1 cellular context compared by ENCODE assay signal in the genomic region with DNA sequence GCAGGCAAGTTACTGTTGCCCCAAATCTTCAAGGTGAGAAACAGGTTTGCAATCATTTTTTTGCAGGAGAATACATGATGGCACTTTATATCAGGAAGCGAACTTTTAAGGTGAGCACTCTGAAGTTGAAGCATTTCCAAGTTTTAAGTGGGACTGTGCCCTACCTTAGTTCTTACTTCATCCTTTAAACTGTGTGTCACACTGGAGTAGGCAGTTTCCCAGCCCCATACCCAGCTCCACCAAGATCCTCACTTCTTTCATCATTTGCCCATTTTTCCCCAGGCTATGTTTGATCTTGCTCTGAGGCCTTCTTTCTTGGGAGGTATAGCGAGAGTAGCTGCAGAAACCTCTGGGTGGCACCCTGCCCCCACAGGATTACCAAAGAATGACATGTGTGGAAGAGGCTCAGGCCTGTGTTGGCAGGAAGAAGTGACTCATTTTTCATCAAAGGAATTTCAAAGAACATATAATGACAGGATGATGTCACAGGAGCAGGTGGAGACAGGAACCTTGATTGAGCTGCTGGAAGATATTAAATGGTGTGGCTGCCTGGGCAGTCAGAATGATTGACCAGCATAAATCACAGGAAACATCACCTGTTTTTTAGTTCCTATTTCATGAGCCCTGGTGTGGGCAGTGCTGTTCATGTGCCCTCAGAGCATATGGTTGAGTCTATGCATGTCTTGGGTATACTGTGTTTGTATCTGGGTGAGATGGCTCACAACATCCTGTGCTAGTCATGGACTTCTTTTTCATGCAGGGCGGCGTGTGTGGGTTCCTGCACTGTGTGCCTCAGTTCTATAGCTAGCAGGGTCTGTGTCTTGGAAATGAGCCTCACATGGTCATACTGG.
A peak's percentile ranks its signal among the peaks of the same experiment; 100 is the strongest.
TF ChIP-seq lines count a peak whose summit lies in the region.

No MANE protein-coding gene starts in this region.

TF ChIP-seq in K562, 482 proteins besides CTCF, POLR2A, EP300 and RAD21 (continued from another document):
- TF ChIP-seq PBX2 (CRISPR knock-in tag; IDR thresholded peaks at IDR 0.05; ENCODE audit: low read depth), result no peak
- peak; percentile 91 for TF ChIP-seq PBX2 (tag; conservative IDR thresholded peaks at IDR 0.05; ENCODE audit: low read depth)
- peak; percentile 28 for TF ChIP-seq FOS (IDR thresholded peaks at IDR 0.05; ENCODE audit: extremely low read depth, insufficient read length)
- TF ChIP-seq KDM5B (IDR thresholded peaks at IDR 0.05; ENCODE audit: insufficient replicate concordance, low read depth, low read length), result no peak
- TF ChIP-seq RBM25 (IDR thresholded peaks at IDR 0.05; ENCODE audit: low read depth, low read length, severe bottlenecking), result no peak
- TF ChIP-seq KDM1A (IDR thresholded peaks at IDR 0.05), result peak; percentile 64 to 73
- peak; percentile 94 for TF ChIP-seq JUN (IDR thresholded peaks at IDR 0.05; ENCODE audit: borderline replicate concordance, low read depth, low read length)
- no peak for TF ChIP-seq JUN (CRISPR knock-in tag; IDR thresholded peaks at IDR 0.05; ENCODE audit: borderline replicate concordance)
- TF ChIP-seq NR2C1 (IDR thresholded peaks at IDR 0.05), result no peak
- TF ChIP-seq NR2C1 (tag; IDR thresholded peaks at IDR 0.05), result 0 out of 2 replicates have a peak, but pooled peaks have one; percentile 9
- TF ChIP-seq ZNF24 (IDR thresholded peaks at IDR 0.05), result 0 out of 2 replicates have a peak, but pooled peaks have one; percentile 25
- TF ChIP-seq ZNF23 (CRISPR knock-in tag; IDR thresholded peaks at IDR 0.05), result no peak
- TF ChIP-seq LEF1 (IDR thresholded peaks at IDR 0.05), result peak; percentile 79
- peak; percentile 20; the same call in 1 of the 2 replicates for TF ChIP-seq ARID1B (IDR thresholded peaks at IDR 0.05)
- peak; percentile 46; the same call in 1 of the 2 replicates for TF ChIP-seq SOX6 (IDR thresholded peaks at IDR 0.05)
- 0 out of 4 replicates have a peak, but pooled peaks of 1 of the 2 experiments have one; percentile 26 for TF ChIP-seq MAZ (CRISPR knock-in tag; conservative IDR thresholded peaks at IDR 0.05 in 1 of 2, IDR thresholded peaks at IDR 0.05 in 1 of 2)
- peak; percentile 95 for TF ChIP-seq MEIS2 (IDR thresholded peaks at IDR 0.05; ENCODE audit: partially characterized antibody)
- peak; percentile 69 for TF ChIP-seq SMARCE1 (IDR thresholded peaks at IDR 0.05)
- peak; percentile 48; the same call in 1 of the 2 replicates for TF ChIP-seq GTF2E2 (tag; IDR thresholded peaks at IDR 0.05)
- no peak for TF ChIP-seq ATF1 (CRISPR knock-in tag; IDR thresholded peaks at IDR 0.05)
- TF ChIP-seq ATF1 (tag; IDR thresholded peaks at IDR 0.05), result peak; percentile 44; the same call in 1 of the 2 replicates
- peak; percentile 44; the same call in 1 of the 2 replicates for TF ChIP-seq SMARCC2 (IDR thresholded peaks at IDR 0.05; ENCODE audit: low read depth)
- TF ChIP-seq MBD1 (CRISPR knock-in tag; IDR thresholded peaks at IDR 0.05), result no peak
- no peak for TF ChIP-seq NFIX (CRISPR knock-in tag; IDR thresholded peaks at IDR 0.05; ENCODE audit: low read depth)
- TF ChIP-seq PTTG1 (tag; IDR thresholded peaks at IDR 0.05; ENCODE audit: low read depth), result no peak
- peak; percentile 56 for TF ChIP-seq CREM (IDR thresholded peaks at IDR 0.05; ENCODE audit: low read depth)
- TF ChIP-seq RBM17 (IDR thresholded peaks at IDR 0.05; ENCODE audit: borderline replicate concordance, low read depth, low read length), result no peak
- no peak for TF ChIP-seq SPI1 (IDR thresholded peaks at IDR 0.05; ENCODE audit: borderline replicate concordance, low read depth, low read length)
- TF ChIP-seq EP400 (IDR thresholded peaks at IDR 0.05), result peak; percentile 29
- no peak for TF ChIP-seq KLF13 (tag; IDR thresholded peaks at IDR 0.05; ENCODE audit: borderline replicate concordance, low read depth)
- 0 out of 2 replicates have a peak, but pooled peaks have one; percentile 25 for TF ChIP-seq ZFX (CRISPR knock-in tag; IDR thresholded peaks at IDR 0.05)
- TF ChIP-seq ZFP36 (IDR thresholded peaks at IDR 0.05; ENCODE audit: low read depth, low read length, partially characterized antibody), result no peak
- 0 out of 2 replicates have a peak, but pooled peaks have one; percentile 18 for TF ChIP-seq SREBF1 (IDR thresholded peaks at IDR 0.05; ENCODE audit: borderline replicate concordance, low read depth, low read length)
- TF ChIP-seq NFRKB (IDR thresholded peaks at IDR 0.05; ENCODE audit: low read depth), result no peak
- TF ChIP-seq, protein P1, sequence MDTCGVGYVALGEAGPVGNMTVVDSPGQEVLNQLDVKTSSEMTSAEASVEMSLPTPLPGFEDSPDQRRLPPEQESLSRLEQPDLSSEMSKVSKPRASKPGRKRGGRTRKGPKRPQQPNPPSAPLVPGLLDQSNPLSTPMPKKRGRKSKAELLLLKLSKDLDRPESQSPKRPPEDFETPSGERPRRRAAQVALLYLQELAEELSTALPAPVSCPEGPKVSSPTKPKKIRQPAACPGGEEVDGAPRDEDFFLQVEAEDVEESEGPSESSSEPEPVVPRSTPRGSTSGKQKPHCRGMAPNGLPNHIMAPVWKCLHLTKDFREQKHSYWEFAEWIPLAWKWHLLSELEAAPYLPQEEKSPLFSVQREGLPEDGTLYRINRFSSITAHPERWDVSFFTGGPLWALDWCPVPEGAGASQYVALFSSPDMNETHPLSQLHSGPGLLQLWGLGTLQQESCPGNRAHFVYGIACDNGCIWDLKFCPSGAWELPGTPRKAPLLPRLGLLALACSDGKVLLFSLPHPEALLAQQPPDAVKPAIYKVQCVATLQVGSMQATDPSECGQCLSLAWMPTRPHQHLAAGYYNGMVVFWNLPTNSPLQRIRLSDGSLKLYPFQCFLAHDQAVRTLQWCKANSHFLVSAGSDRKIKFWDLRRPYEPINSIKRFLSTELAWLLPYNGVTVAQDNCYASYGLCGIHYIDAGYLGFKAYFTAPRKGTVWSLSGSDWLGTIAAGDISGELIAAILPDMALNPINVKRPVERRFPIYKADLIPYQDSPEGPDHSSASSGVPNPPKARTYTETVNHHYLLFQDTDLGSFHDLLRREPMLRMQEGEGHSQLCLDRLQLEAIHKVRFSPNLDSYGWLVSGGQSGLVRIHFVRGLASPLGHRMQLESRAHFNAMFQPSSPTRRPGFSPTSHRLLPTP (IDR thresholded peaks at IDR 0.05; ENCODE audit: borderline replicate concordance, extremely low read depth, insufficient read length), result no peak
- peak; percentile 52; the same call in 1 of the 2 replicates for TF ChIP-seq SMARCA5 (IDR thresholded peaks at IDR 0.05)
- no peak for TF ChIP-seq FUS (optimal IDR thresholded peaks at IDR 0.05; ENCODE audit: low read depth, low read length)
- peak; percentile 47; the same call in 1 of the 2 replicates for TF ChIP-seq USF1 (CRISPR knock-in tag; IDR thresholded peaks at IDR 0.05)
- TF ChIP-seq, protein P2, sequence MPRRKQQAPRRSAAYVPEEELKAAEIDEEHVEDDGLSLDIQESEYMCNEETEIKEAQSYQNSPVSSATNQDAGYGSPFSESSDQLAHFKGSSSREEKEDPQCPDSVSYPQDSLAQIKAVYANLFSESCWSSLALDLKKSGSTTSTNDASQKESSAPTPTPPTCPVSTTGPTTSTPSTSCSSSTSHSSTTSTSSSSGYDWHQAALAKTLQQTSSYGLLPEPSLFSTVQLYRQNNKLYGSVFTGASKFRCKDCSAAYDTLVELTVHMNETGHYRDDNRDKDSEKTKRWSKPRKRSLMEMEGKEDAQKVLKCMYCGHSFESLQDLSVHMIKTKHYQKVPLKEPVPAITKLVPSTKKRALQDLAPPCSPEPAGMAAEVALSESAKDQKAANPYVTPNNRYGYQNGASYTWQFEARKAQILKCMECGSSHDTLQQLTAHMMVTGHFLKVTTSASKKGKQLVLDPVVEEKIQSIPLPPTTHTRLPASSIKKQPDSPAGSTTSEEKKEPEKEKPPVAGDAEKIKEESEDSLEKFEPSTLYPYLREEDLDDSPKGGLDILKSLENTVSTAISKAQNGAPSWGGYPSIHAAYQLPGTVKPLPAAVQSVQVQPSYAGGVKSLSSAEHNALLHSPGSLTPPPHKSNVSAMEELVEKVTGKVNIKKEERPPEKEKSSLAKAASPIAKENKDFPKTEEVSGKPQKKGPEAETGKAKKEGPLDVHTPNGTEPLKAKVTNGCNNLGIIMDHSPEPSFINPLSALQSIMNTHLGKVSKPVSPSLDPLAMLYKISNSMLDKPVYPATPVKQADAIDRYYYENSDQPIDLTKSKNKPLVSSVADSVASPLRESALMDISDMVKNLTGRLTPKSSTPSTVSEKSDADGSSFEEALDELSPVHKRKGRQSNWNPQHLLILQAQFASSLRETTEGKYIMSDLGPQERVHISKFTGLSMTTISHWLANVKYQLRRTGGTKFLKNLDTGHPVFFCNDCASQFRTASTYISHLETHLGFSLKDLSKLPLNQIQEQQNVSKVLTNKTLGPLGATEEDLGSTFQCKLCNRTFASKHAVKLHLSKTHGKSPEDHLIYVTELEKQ (CRISPR knock-in tag; IDR thresholded peaks at IDR 0.05), result no peak
- TF ChIP-seq ZNF175 (CRISPR knock-in tag; IDR thresholded peaks at IDR 0.05; ENCODE audit: low read depth), result 0 out of 2 replicates have a peak, but pooled peaks have one; percentile 7
- 0 out of 2 replicates have a peak, but pooled peaks have one; percentile 67 for TF ChIP-seq MTA3 (IDR thresholded peaks at IDR 0.05; ENCODE audit: borderline replicate concordance)
- TF ChIP-seq, protein P3, sequence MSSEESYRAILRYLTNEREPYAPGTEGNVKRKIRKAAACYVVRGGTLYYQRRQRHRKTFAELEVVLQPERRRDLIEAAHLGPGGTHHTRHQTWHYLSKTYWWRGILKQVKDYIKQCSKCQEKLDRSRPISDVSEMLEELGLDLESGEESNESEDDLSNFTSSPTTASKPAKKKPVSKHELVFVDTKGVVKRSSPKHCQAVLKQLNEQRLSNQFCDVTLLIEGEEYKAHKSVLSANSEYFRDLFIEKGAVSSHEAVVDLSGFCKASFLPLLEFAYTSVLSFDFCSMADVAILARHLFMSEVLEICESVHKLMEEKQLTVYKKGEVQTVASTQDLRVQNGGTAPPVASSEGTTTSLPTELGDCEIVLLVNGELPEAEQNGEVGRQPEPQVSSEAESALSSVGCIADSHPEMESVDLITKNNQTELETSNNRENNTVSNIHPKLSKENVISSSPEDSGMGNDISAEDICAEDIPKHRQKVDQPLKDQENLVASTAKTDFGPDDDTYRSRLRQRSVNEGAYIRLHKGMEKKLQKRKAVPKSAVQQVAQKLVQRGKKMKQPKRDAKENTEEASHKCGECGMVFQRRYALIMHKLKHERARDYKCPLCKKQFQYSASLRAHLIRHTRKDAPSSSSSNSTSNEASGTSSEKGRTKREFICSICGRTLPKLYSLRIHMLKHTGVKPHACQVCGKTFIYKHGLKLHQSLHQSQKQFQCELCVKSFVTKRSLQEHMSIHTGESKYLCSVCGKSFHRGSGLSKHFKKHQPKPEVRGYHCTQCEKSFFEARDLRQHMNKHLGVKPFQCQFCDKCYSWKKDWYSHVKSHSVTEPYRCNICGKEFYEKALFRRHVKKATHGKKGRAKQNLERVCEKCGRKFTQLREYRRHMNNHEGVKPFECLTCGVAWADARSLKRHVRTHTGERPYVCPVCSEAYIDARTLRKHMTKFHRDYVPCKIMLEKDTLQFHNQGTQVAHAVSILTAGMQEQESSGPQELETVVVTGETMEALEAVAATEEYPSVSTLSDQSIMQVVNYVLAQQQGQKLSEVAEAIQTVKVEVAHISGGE (CRISPR knock-in tag; IDR thresholded peaks at IDR 0.05), result peak in 1 of 3 experiments; percentile 40; a peak in 2 of 6 replicates
- peak; percentile 29; the same call in 1 of the 2 replicates for TF ChIP-seq NCOR1 (IDR thresholded peaks at IDR 0.05)
- TF ChIP-seq ZNF551 (CRISPR knock-in tag; IDR thresholded peaks at IDR 0.05), result no peak
- TF ChIP-seq RBM39 (optimal IDR thresholded peaks at IDR 0.05; ENCODE audit: low read depth, low read length), result no peak
- TF ChIP-seq NEUROD1 (IDR thresholded peaks at IDR 0.05; ENCODE audit: borderline replicate concordance, low read depth, low read length, partially characterized antibody), result peak; percentile 17
- TF ChIP-seq ZNF699 (CRISPR knock-in tag; IDR thresholded peaks at IDR 0.05; ENCODE audit: insufficient replicate concordance), result no peak
TF ChIP-seq in K562: peak in this region for 68.
